Comparison of ENCODE assay signal across 8 cellular contexts in genomic region chr2:64019975-64020281, GRCh38. TPM values are rescaled to one million over a fixed set of nuclear protein-coding genes. Genes with fewer than 3 reads are reported as not detected.
A peak's percentile ranks its signal among the peaks of the same experiment; 100 is the strongest.
DNase-seq lines count a peak whose midpoint lies in the region; ATAC-seq and TF ChIP-seq lines count a peak whose summit lies in the region.

No MANE protein-coding gene starts in this region.

- H3K4me3 ChIP-seq in cardiac muscle cell (no peak overlapping the region), lower lobe of right lung (peak overlapping the region; percentile 63), urinary bladder (ENCODE audit: low read depth, low read length) (no peak overlapping the region)

- H3K36me3 Mint-ChIP-seq in activated naive CD8-positive, alpha-beta T cell treated with anti-CD3 and anti-CD28 coated beads, Interleukin-2, amount 50 U/mL, for 24 hours (ENCODE audit: low read depth) = no peaks in the 10 kb centered on the region

- DNase-seq in cardiac muscle cell (ENCODE audit: low read depth in 1 of 2, low spot score in 1 of 2) (no peak), Right ventricle myocardium superior (no peak), lower lobe of right lung (no peak), GDM1 (lab: John Stamatoyannopoulos, UW) (no peak)
- DNase-seq in activated naive CD8-positive, alpha-beta T cell treated with anti-CD3 and anti-CD28 coated beads, Interleukin-2, amount 50 U/mL, for 24 hours = no peak
- no peak for DNase-seq in stimulated activated CD4-positive, alpha-beta T cell treated with anti-CD3 and anti-CD28 coated beads, Interleukin-2, amount 100 ng/mL, for 48 hours

- intact Hi-C loops in Right ventricle myocardium superior (cut with DNase I) (no loop called here), lower lobe of right lung (cut with DNase I) (no loop called here)

- H3K4me3 Mint-ChIP-seq in activated naive CD8-positive, alpha-beta T cell treated with anti-CD3 and anti-CD28 coated beads, Interleukin-2, amount 50 U/mL, for 24 hours = peak overlapping the region; percentile 99

- no peak for TF ChIP-seq CTCF in cardiac muscle cell (IDR thresholded peaks at IDR 0.05; ENCODE audit: low read depth, low read length)
- TF ChIP-seq CTCF in lower lobe of right lung (IDR thresholded peaks at IDR 0.05) = no peak

- ATAC-seq in Right ventricle myocardium superior (ENCODE audit: poor library complexity) (no peak), lower lobe of right lung (no peak), GM21529 (IDR thresholded peaks at IDR 0.05; ENCODE audit: unreplicated experiment) (no peak)
- ATAC-seq in activated naive CD8-positive, alpha-beta T cell treated with anti-CD3 and anti-CD28 coated beads, Interleukin-2, amount 50 U/mL, for 24 hours = no peak

- H3K9me3 ChIP-seq in cardiac muscle cell (ENCODE audit: low read depth) (no peaks in the 10 kb centered on the region), lower lobe of right lung (no peaks in the 10 kb centered on the region)

- H3K27ac ChIP-seq in cardiac muscle cell (peak overlapping the region; percentile 99), lower lobe of right lung (peak overlapping the region; percentile 90), urinary bladder (ENCODE audit: low read depth) (peak overlapping the region; percentile 99)

- peak overlapping the region; percentile 95 for H3K27ac Mint-ChIP-seq in activated naive CD8-positive, alpha-beta T cell treated with anti-CD3 and anti-CD28 coated beads, Interleukin-2, amount 50 U/mL, for 24 hours

- no peaks in the 10 kb centered on the region for H3K36me3 ChIP-seq in cardiac muscle cell
- no peaks in the 10 kb centered on the region for H3K36me3 ChIP-seq in lower lobe of right lung
- H3K36me3 ChIP-seq in urinary bladder (ENCODE audit: insufficient read depth) = no peaks in the 10 kb centered on the region

- H3K27me3 Mint-ChIP-seq in activated naive CD8-positive, alpha-beta T cell treated with anti-CD3 and anti-CD28 coated beads, Interleukin-2, amount 50 U/mL, for 24 hours = no peaks in the 10 kb centered on the region

- H3K27me3 ChIP-seq in cardiac muscle cell (no peaks in the 10 kb centered on the region), lower lobe of right lung (ENCODE audit: low read depth) (no peaks in the 10 kb centered on the region)

- H3K4me1 Mint-ChIP-seq in activated naive CD8-positive, alpha-beta T cell treated with anti-CD3 and anti-CD28 coated beads, Interleukin-2, amount 50 U/mL, for 24 hours = peaks cover 51% of the 10 kb centered on the region

- no peaks in the 10 kb centered on the region for H3K9me3 Mint-ChIP-seq in activated naive CD8-positive, alpha-beta T cell treated with anti-CD3 and anti-CD28 coated beads, Interleukin-2, amount 50 U/mL, for 24 hours

- H3K4me1 ChIP-seq in cardiac muscle cell (ENCODE audit: low read depth) (peaks cover 15% of the 10 kb centered on the region), lower lobe of right lung (peaks cover 46% of the 10 kb centered on the region), urinary bladder (ENCODE audit: insufficient read depth) (no peaks in the 10 kb centered on the region)

RNA-seq across cellular contexts. Expression of gene VPS54, which starts 0.7 kb away (rescaled TPM):
- total RNA-seq in cardiac muscle cell (18.4 and 22.4 TPM in 2 replicates), Right ventricle myocardium superior (8.8 TPM), lower lobe of right lung (26.7 TPM), urinary bladder (64.4 TPM)
- polyA plus RNA-seq in cardiac muscle cell (18.7 and 23.3 TPM in 2 replicates), urinary bladder (14.0 TPM)
